ENCODE assay signal across 27 cellular contexts in genomic region chr5:116534988-116535387, GRCh38.
"Had no signal": no experiment of that assay in that cellular context is flagged by ENCODE, and none has a peak within 500 bp of the region (broad histone marks: within the 10 kb centered on the region; RNA-seq: fewer than 3 reads in every experiment).

No MANE protein-coding gene starts in this region.

- H3K27me3 ChIP-seq: body of pancreas, cardiac muscle cell, sigmoid colon, upper lobe of left lung had no signal

- H3K9me3 Mint-ChIP-seq: activated CD4-positive, alpha-beta memory T cell treated with anti-CD3 and anti-CD28 coated beads, Interleukin-2, amount 10 ng/mL, durations not matched to agents 7 days and 5 days; activated naive CD8-positive, alpha-beta T cell treated with anti-CD3 and anti-CD28 coated beads, Interleukin-2, amount 50 U/mL, for 24 hours; dendritic cell treated with granulocyte-macrophage colony-stimulating factor and Interleukin-4, amounts not matched to agents 40 ng/mL and 50 ng/mL, for 4 days; stimulated activated naive B cell treated with anti-CD40 and anti-IgM and Interleukin-4, amounts not matched to agents 10 μg/mL and 1 μg/mL and 100 μg/mL, for 72 hours; T-helper 1 cell treated with Interleukin-12 subunit alpha and Interleukin-12 subunit beta and Interleukin-4 antibody, amounts not matched to agents 30 μg/mL and 1 μg/mL, for 36 hours had no signal

- ATAC-seq: activated naive CD8-positive, alpha-beta T cell treated with anti-CD3 and anti-CD28 coated beads, Interleukin-2, amount 50 U/mL, for 24 hours; body of pancreas; esophagus mucosa; lower lobe of right lung; mucosa of descending colon; stimulated activated naive B cell treated with anti-CD40 and anti-IgM and Interleukin-4, amounts not matched to agents 10 μg/mL and 1 μg/mL and 100 μg/mL, for 72 hours had no signal

- H3K4me3 Mint-ChIP-seq: activated CD4-positive, alpha-beta memory T cell treated with anti-CD3 and anti-CD28 coated beads, Interleukin-2, amount 10 ng/mL, durations not matched to agents 7 days and 5 days; activated naive CD8-positive, alpha-beta T cell treated with anti-CD3 and anti-CD28 coated beads, Interleukin-2, amount 50 U/mL, for 24 hours; dendritic cell treated with granulocyte-macrophage colony-stimulating factor and Interleukin-4, amounts not matched to agents 40 ng/mL and 50 ng/mL, for 4 days; stimulated activated naive B cell treated with anti-CD40 and anti-IgM and Interleukin-4, amounts not matched to agents 10 μg/mL and 1 μg/mL and 100 μg/mL, for 72 hours; T-helper 1 cell treated with Interleukin-12 subunit alpha and Interleukin-12 subunit beta and Interleukin-4 antibody, amounts not matched to agents 30 μg/mL and 1 μg/mL, for 36 hours had no signal

- H3K27ac ChIP-seq: cardiac muscle cell, lower lobe of right lung, thoracic aorta, upper lobe of left lung had no signal

- H3K36me3 ChIP-seq: cardiac muscle cell, lower lobe of right lung, sigmoid colon, thoracic aorta, upper lobe of left lung had no signal

- H3K27me3 Mint-ChIP-seq: activated CD4-positive, alpha-beta memory T cell treated with anti-CD3 and anti-CD28 coated beads, Interleukin-2, amount 10 ng/mL, durations not matched to agents 7 days and 5 days; activated naive CD8-positive, alpha-beta T cell treated with anti-CD3 and anti-CD28 coated beads, Interleukin-2, amount 50 U/mL, for 24 hours; dendritic cell treated with granulocyte-macrophage colony-stimulating factor and Interleukin-4, amounts not matched to agents 40 ng/mL and 50 ng/mL, for 4 days; stimulated activated naive B cell treated with anti-CD40 and anti-IgM and Interleukin-4, amounts not matched to agents 10 μg/mL and 1 μg/mL and 100 μg/mL, for 72 hours had no signal

- H3K4me1 Mint-ChIP-seq: activated CD4-positive, alpha-beta memory T cell treated with anti-CD3 and anti-CD28 coated beads, Interleukin-2, amount 10 ng/mL, durations not matched to agents 7 days and 5 days; activated naive CD8-positive, alpha-beta T cell treated with anti-CD3 and anti-CD28 coated beads, Interleukin-2, amount 50 U/mL, for 24 hours; stimulated activated naive B cell treated with anti-CD40 and anti-IgM and Interleukin-4, amounts not matched to agents 10 μg/mL and 1 μg/mL and 100 μg/mL, for 72 hours had no signal

- H3K4me3 ChIP-seq: body of pancreas, cardiac muscle cell, lower lobe of right lung, mucosa of descending colon, sigmoid colon, smooth muscle cell, thoracic aorta, upper lobe of left lung had no signal

- DNase-seq: activated CD4-positive, alpha-beta memory T cell treated with anti-CD3 and anti-CD28 coated beads, Interleukin-2, amount 10 ng/mL, durations not matched to agents 7 days and 5 days; activated CD4-positive, alpha-beta T cell treated with anti-CD3 and anti-CD28 coated beads for 48 hours; activated CD4-positive, CD25-positive, alpha-beta regulatory T cell; activated gamma-delta T cell; activated naive CD4-positive, alpha-beta T cell treated with anti-CD3 and anti-CD28 coated beads, Interleukin-2, amount 50 U/mL, for 16 hours; activated naive CD8-positive, alpha-beta T cell treated with anti-CD3 and anti-CD28 coated beads, Interleukin-2, amount 50 U/mL, for 24 hours; anterior cingulate cortex; body of pancreas; effector memory CD4-positive, alpha-beta T cell; glutamatergic neuron; hypothalamus; lower lobe of right lung; mesendoderm; mucosa of descending colon; occipital lobe; posterior cingulate gyrus; sigmoid colon; stimulated activated CD4-positive, alpha-beta T cell treated with anti-CD3 and anti-CD28 coated beads, Interleukin-15, amount 100 ng/mL, for 24 hours; stimulated activated naive B cell treated with anti-CD40 and anti-IgM and Interleukin-4, amounts not matched to agents 10 μg/mL and 1 μg/mL and 100 μg/mL, for 72 hours; T1000; upper lobe of left lung had no signal

- H3K27ac Mint-ChIP-seq: activated CD4-positive, alpha-beta memory T cell treated with anti-CD3 and anti-CD28 coated beads, Interleukin-2, amount 10 ng/mL, durations not matched to agents 7 days and 5 days; activated naive CD8-positive, alpha-beta T cell treated with anti-CD3 and anti-CD28 coated beads, Interleukin-2, amount 50 U/mL, for 24 hours; dendritic cell treated with granulocyte-macrophage colony-stimulating factor and Interleukin-4, amounts not matched to agents 40 ng/mL and 50 ng/mL, for 4 days; stimulated activated naive B cell treated with anti-CD40 and anti-IgM and Interleukin-4, amounts not matched to agents 10 μg/mL and 1 μg/mL and 100 μg/mL, for 72 hours; T-helper 1 cell treated with Interleukin-12 subunit alpha and Interleukin-12 subunit beta and Interleukin-4 antibody, amounts not matched to agents 30 μg/mL and 1 μg/mL, for 36 hours had no signal

- H3K9me3 ChIP-seq: body of pancreas, lower lobe of right lung, mucosa of descending colon, sigmoid colon, thoracic aorta, upper lobe of left lung had no signal

- H3K36me3 Mint-ChIP-seq: stimulated activated naive B cell treated with anti-CD40 and anti-IgM and Interleukin-4, amounts not matched to agents 10 μg/mL and 1 μg/mL and 100 μg/mL, for 72 hours had no signal
